25 cellular contexts compared by ENCODE assay signal in the genomic region with DNA sequence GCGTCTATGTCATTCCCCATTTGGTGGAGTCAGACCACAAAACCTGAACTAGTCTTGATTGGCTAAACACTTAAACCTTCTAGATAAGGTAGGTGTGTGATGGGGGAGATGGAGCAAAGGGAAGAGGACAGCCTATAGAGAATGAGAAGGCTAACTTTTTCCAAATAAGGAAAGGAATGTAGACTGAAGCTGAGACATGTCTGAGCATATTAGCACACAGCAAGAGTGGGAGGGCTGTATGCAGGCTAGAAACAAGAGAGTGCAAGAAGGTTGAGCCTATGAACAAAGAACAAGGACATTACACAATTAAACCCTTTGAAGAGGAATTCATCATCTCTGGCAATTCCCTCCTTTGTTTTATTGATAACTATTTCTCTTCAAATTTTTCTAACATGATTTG.
DNase-seq lines count a peak whose midpoint lies in the region; ATAC-seq and TF ChIP-seq lines count a peak whose summit lies in the region.
"Had no signal": no experiment of that assay in that cellular context is flagged by ENCODE, and none has a peak within 500 bp of the region (broad histone marks: within the 10 kb centered on the region; RNA-seq: fewer than 3 reads in every experiment).

No MANE protein-coding gene starts in this region.

- CTCF ChIA-PET in WTC11 (lab: Charles Lee), result no interaction called here

- H3K9me3 Mint-ChIP-seq in WTC11 (peaks cover 33% of the 10 kb centered on the region), endodermal cell (peaks cover 3% of the 10 kb centered on the region)

- no peak for DNase-seq in WTC11 (ENCODE audit: low spot score)
- peak; percentile 51 for DNase-seq in endodermal cell
- DNase-seq in islet precursor cell, result peak; percentile 69
- no peak for DNase-seq in smooth muscle cell (lab: John Stamatoyannopoulos, UW; ENCODE audit: unreplicated experiment)
- DNase-seq in DMS153 treated with DMSO at 0.1 percent for 48 hours (lab: John Stamatoyannopoulos, UW; ENCODE audit: unreplicated experiment), result no peak
- no peak for DNase-seq in ureter (ENCODE audit: low spot score)
- DNase-seq: AML-193; CD4-positive, alpha-beta T cell; DMS53; HFFc6; NCI-H1092; NCI-H1417 treated with DMSO at 0.1 percent for 48 hours; NCI-H1694 treated with DMSO at 0.1 percent for 48 hours; NCI-H2081; NCI-H2227 treated with DMSO at 0.1 percent for 48 hours; NCI-H69; SHP77 treated with DMSO at 0.1 percent for 48 hours had no signal

- H3K27me3 ChIP-seq in endodermal cell (ENCODE audit: control insufficient read depth, insufficient read depth, low read length, poor library complexity, severe bottlenecking) (no peaks in the 10 kb centered on the region), smooth muscle cell (ENCODE audit: low read depth) (no peaks in the 10 kb centered on the region)
- H3K27me3 ChIP-seq: BLaER1 treated with 17β-estradiol and CSF1 and Interleukin-3, amounts not matched to agents 10 nM and 100 nM had no signal

- no peak overlapping the region for H3K27ac Mint-ChIP-seq in WTC11
- no peak overlapping the region for H3K27ac Mint-ChIP-seq in endodermal cell
- H3K27ac Mint-ChIP-seq: CD4-positive, alpha-beta T cell; GM23338; HFFc6; IgD-negative memory B cell had no signal

- H3K9ac ChIP-seq in endodermal cell (ENCODE audit: extremely low read depth, low read length, poor library complexity, severe bottlenecking) (no peak overlapping the region), smooth muscle cell (ENCODE audit: low read depth) (no peak overlapping the region)
- H3K9ac ChIP-seq: BLaER1 treated with 17β-estradiol and CSF1 and Interleukin-3, amounts not matched to agents 10 nM and 100 nM had no signal

- no peaks in the 10 kb centered on the region for H3F3A ChIP-seq in smooth muscle cell (ENCODE audit: low read depth)

- 96% methylated on average over 1 of the region's 1 CpG; no CpG with 5 or more reads in 1 of the 2 experiments for WGBS in endodermal cell (ENCODE audit: insufficient coverage in 1 of 2, insufficient read length in 1 of 2), 2 experiments
- WGBS in smooth muscle cell (ENCODE audit: low lambda C conversion rate), result 76% methylated on average over 1 of the region's 1 CpG

- H4K20me1 ChIP-seq in smooth muscle cell (ENCODE audit: low read depth), result no peaks in the 10 kb centered on the region
- H4K20me1 ChIP-seq: BLaER1 treated with 17β-estradiol and CSF1 and Interleukin-3, amounts not matched to agents 10 nM and 100 nM had no signal

- no peaks in the 10 kb centered on the region for H3K4me1 ChIP-seq in endodermal cell (ENCODE audit: control insufficient read depth, insufficient read depth, low read length)
- peaks cover 11% of the 10 kb centered on the region for H3K4me1 ChIP-seq in smooth muscle cell (ENCODE audit: low read depth)
- H3K4me1 ChIP-seq: A549; BLaER1 treated with 17β-estradiol and CSF1 and Interleukin-3, amounts not matched to agents 10 nM and 100 nM had no signal

- no peaks in the 10 kb centered on the region for H3K36me3 ChIP-seq in endodermal cell (ENCODE audit: control insufficient read depth, insufficient read depth, low read length)
- H3K36me3 ChIP-seq in smooth muscle cell (ENCODE audit: low read depth), result no peaks in the 10 kb centered on the region
- H3K36me3 ChIP-seq: BLaER1 treated with 17β-estradiol and CSF1 and Interleukin-3, amounts not matched to agents 10 nM and 100 nM; HAP-1 had no signal

- POLR2A ChIA-PET in WTC11 (lab: Charles Lee), result no interaction called here

- H3K4me3 Mint-ChIP-seq in WTC11, result no peak overlapping the region
- no peak overlapping the region for H3K4me3 Mint-ChIP-seq in endodermal cell
- H3K4me3 Mint-ChIP-seq: CD4-positive, alpha-beta T cell; GM23338; HFFc6; IgD-negative memory B cell had no signal

- no peak overlapping the region for H3K4me2 ChIP-seq in smooth muscle cell
- H3K4me2 ChIP-seq: A549; BLaER1 treated with 17β-estradiol and CSF1 and Interleukin-3, amounts not matched to agents 10 nM and 100 nM; GM23338 had no signal

- no peaks in the 10 kb centered on the region for H3K79me2 ChIP-seq in smooth muscle cell (ENCODE audit: low read depth)

- H3K4me3 ChIP-seq in endodermal cell (ENCODE audit: low read length), result peak overlapping the region; percentile 10
- H3K4me3 ChIP-seq in smooth muscle cell, result no peak overlapping the region
- H3K4me3 ChIP-seq: A549; BLaER1 treated with 17β-estradiol and CSF1 and Interleukin-3, amounts not matched to agents 10 nM and 100 nM; GM23338; HAP-1 had no signal

- H3K4me1 Mint-ChIP-seq in WTC11, result no peaks in the 10 kb centered on the region
- no peaks in the 10 kb centered on the region for H3K4me1 Mint-ChIP-seq in endodermal cell
- H3K4me1 Mint-ChIP-seq: GM23338, IgD-negative memory B cell had no signal

- H2AFZ ChIP-seq in smooth muscle cell (ENCODE audit: low read depth), result peak overlapping the region; percentile 23
- H2AFZ ChIP-seq: GM23338 had no signal

- TF ChIP-seq CTCF in WTC11 (IDR thresholded peaks at IDR 0.05), result no peak
- no peak for TF ChIP-seq CTCF in endodermal cell (conservative IDR thresholded peaks at IDR 0.05)
- no peak for TF ChIP-seq CTCF in smooth muscle cell (IDR thresholded peaks at IDR 0.05; ENCODE audit: borderline replicate concordance, insufficient read depth, poor library complexity, severe bottlenecking)

- ATAC-seq in WTC11 (peak; percentile 93), HG02642 (IDR thresholded peaks at IDR 0.05; ENCODE audit: poor library complexity, unreplicated experiment) (no peak)
- ATAC-seq: A549, GM23338, Panc1 had no signal

- peaks cover 10% of the 10 kb centered on the region; the same call in 1 of the 2 replicates for H3K36me3 Mint-ChIP-seq in WTC11
- no peaks in the 10 kb centered on the region for H3K36me3 Mint-ChIP-seq in endodermal cell (ENCODE audit: low read depth)
- H3K36me3 Mint-ChIP-seq: IgD-negative memory B cell had no signal

- H3K9me3 ChIP-seq in endodermal cell (ENCODE audit: control insufficient read depth, low read length) (peaks cover 16% of the 10 kb centered on the region), smooth muscle cell (replicated peaks; ENCODE audit: low read depth) (no peaks in the 10 kb centered on the region)
- H3K9me3 ChIP-seq: A549, HAP-1 had no signal

- H3K27me3 Mint-ChIP-seq in WTC11 (ENCODE audit: low read depth) (no peaks in the 10 kb centered on the region), endodermal cell (ENCODE audit: insufficient read depth) (no peaks in the 10 kb centered on the region)
- H3K27me3 Mint-ChIP-seq: CD4-positive, alpha-beta T cell; IgD-negative memory B cell had no signal

- H3K27ac ChIP-seq in endodermal cell (ENCODE audit: low read depth, low read length), result no peak overlapping the region
- no peak overlapping the region for H3K27ac ChIP-seq in smooth muscle cell (ENCODE audit: low read depth)
- H3K27ac ChIP-seq: A549; BLaER1 treated with 17β-estradiol and CSF1 and Interleukin-3, amounts not matched to agents 10 nM and 100 nM; RWPE1 had no signal

TF ChIP-seq in WTC11, 78 proteins besides CTCF, POLR2A, EP300 and RAD21 (continues in another document):
- TF ChIP-seq TP53 (CRISPR knock-in tag; IDR thresholded peaks at IDR 0.05) (no peak), CREM (CRISPR knock-in tag; IDR thresholded peaks at IDR 0.05) (no peak), JAZF1 (CRISPR knock-in tag; IDR thresholded peaks at IDR 0.05) (no peak), SMAD3 (CRISPR knock-in tag; IDR thresholded peaks at IDR 0.05; ENCODE audit: borderline replicate concordance) (no peak), FOXJ3 (CRISPR knock-in tag; IDR thresholded peaks at IDR 0.05; ENCODE audit: borderline replicate concordance) (no peak)
- TF ChIP-seq, protein P1, sequence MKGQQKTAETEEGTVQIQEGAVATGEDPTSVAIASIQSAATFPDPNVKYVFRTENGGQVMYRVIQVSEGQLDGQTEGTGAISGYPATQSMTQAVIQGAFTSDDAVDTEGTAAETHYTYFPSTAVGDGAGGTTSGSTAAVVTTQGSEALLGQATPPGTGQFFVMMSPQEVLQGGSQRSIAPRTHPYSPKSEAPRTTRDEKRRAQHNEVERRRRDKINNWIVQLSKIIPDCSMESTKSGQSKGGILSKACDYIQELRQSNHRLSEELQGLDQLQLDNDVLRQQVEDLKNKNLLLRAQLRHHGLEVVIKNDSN (CRISPR knock-in tag; IDR thresholded peaks at IDR 0.05), result no peak
- TF ChIP-seq, protein P2, sequence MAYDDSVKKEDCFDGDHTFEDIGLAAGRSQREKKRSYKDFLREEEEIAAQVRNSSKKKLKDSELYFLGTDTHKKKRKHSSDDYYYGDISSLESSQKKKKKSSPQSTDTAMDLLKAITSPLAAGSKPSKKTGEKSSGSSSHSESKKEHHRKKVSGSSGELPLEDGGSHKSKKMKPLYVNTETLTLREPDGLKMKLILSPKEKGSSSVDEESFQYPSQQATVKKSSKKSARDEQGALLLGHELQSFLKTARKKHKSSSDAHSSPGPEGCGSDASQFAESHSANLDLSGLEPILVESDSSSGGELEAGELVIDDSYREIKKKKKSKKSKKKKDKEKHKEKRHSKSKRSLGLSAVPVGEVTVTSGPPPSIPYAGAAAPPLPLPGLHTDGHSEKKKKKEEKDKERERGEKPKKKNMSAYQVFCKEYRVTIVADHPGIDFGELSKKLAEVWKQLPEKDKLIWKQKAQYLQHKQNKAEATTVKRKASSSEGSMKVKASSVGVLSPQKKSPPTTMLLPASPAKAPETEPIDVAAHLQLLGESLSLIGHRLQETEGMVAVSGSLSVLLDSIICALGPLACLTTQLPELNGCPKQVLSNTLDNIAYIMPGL (CRISPR knock-in tag; IDR thresholded peaks at IDR 0.05), result no peak
- TF ChIP-seq, protein P3, sequence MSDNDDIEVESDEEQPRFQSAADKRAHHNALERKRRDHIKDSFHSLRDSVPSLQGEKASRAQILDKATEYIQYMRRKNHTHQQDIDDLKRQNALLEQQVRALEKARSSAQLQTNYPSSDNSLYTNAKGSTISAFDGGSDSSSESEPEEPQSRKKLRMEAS (CRISPR knock-in tag; IDR thresholded peaks at IDR 0.05), result no peak
- TF ChIP-seq, protein P4, sequence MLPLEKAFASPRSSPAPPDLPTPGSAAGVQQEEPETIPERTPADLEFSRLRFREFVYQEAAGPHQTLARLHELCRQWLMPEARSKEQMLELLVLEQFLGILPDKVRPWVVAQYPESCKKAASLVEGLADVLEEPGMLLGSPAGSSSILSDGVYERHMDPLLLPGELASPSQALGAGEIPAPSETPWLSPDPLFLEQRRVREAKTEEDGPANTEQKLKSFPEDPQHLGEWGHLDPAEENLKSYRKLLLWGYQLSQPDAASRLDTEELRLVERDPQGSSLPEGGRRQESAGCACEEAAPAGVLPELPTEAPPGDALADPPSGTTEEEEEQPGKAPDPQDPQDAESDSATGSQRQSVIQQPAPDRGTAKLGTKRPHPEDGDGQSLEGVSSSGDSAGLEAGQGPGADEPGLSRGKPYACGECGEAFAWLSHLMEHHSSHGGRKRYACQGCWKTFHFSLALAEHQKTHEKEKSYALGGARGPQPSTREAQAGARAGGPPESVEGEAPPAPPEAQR (CRISPR knock-in tag; IDR thresholded peaks at IDR 0.05), result no peak

Comparison
In these comparisons a context has a peak if more than half of its experiments do, and no peak if none do; other contexts are left out.
1. DNase-seq: peak in endodermal cell (single experiment) and islet precursor cell (single experiment); none in WTC11 (single experiment), smooth muscle cell (single experiment), DMS153 treated with DMSO at 0.1 percent for 48 hours (single experiment) and ureter (single experiment).